ENCODE assay signal across 15 cellular contexts in genomic region chr2:40199758-40200157, GRCh38.
"Had no signal": no experiment of that assay in that cellular context is flagged by ENCODE, and none has a peak within 500 bp of the region (broad histone marks: within the 10 kb centered on the region; RNA-seq: fewer than 3 reads in every experiment).

No MANE protein-coding gene starts in this region.

- H3K27me3 Mint-ChIP-seq: activated naive CD4-positive, alpha-beta T cell treated with anti-CD3 and anti-CD28 coated beads, Interleukin-2, amount 10 ng/mL, durations not matched to agents 7 days and 5 days; brain; stimulated activated naive CD8-positive, alpha-beta T cell treated with anti-CD3 and anti-CD28 coated beads, Interleukin-15, Interleukin-2, amounts not matched to agents 100 ng/mL and 50 ng/mL, for 24 hours had no signal

- H3K27me3 ChIP-seq: neural progenitor cell, pancreas, testis had no signal

- H3K4me1 Mint-ChIP-seq: activated naive CD4-positive, alpha-beta T cell treated with anti-CD3 and anti-CD28 coated beads, Interleukin-2, amount 10 ng/mL, durations not matched to agents 7 days and 5 days; activated T-helper 17 cell treated with anti-CD3 and anti-CD28 coated beads, Interleukin-2, amount 50 U/mL, for 72 hours; neural progenitor cell had no signal

- H3K27ac Mint-ChIP-seq: activated CD8-positive, alpha-beta T cell treated with anti-CD3 and anti-CD28 coated beads, Interleukin-2, amount 10 ng/mL, durations not matched to agents 7 days and 5 days; activated naive CD4-positive, alpha-beta T cell treated with anti-CD3 and anti-CD28 coated beads, Interleukin-2, amount 10 ng/mL, durations not matched to agents 7 days and 5 days; activated T-helper 17 cell treated with anti-CD3 and anti-CD28 coated beads, Interleukin-2, amount 50 U/mL, for 72 hours; brain; neural progenitor cell; stimulated activated naive CD8-positive, alpha-beta T cell treated with anti-CD3 and anti-CD28 coated beads, Interleukin-15, Interleukin-2, amounts not matched to agents 100 ng/mL and 50 ng/mL, for 24 hours had no signal

- H3K4me3 Mint-ChIP-seq: activated CD8-positive, alpha-beta T cell treated with anti-CD3 and anti-CD28 coated beads, Interleukin-2, amount 10 ng/mL, durations not matched to agents 7 days and 5 days; activated naive CD4-positive, alpha-beta T cell treated with anti-CD3 and anti-CD28 coated beads, Interleukin-2, amount 10 ng/mL, durations not matched to agents 7 days and 5 days; activated T-helper 17 cell treated with anti-CD3 and anti-CD28 coated beads, Interleukin-2, amount 50 U/mL, for 72 hours; brain; neural progenitor cell; stimulated activated naive CD8-positive, alpha-beta T cell treated with anti-CD3 and anti-CD28 coated beads, Interleukin-15, Interleukin-2, amounts not matched to agents 100 ng/mL and 50 ng/mL, for 24 hours had no signal

- H3K36me3 Mint-ChIP-seq: activated naive CD4-positive, alpha-beta T cell treated with anti-CD3 and anti-CD28 coated beads, Interleukin-2, amount 10 ng/mL, durations not matched to agents 7 days and 5 days; brain; neural progenitor cell had no signal

- H3K9me3 Mint-ChIP-seq: activated naive CD4-positive, alpha-beta T cell treated with anti-CD3 and anti-CD28 coated beads, Interleukin-2, amount 10 ng/mL, durations not matched to agents 7 days and 5 days; activated T-helper 17 cell treated with anti-CD3 and anti-CD28 coated beads, Interleukin-2, amount 50 U/mL, for 72 hours; brain; neural progenitor cell had no signal

- H3K4me3 ChIP-seq: neural progenitor cell, pancreas, testis had no signal

- H3K4me2 ChIP-seq: neural progenitor cell had no signal

- H3K27ac ChIP-seq: neural progenitor cell, pancreas, testis had no signal

- H3K9ac ChIP-seq: neural progenitor cell had no signal

- DNase-seq: activated CD4-positive, alpha-beta T cell treated with anti-CD3 and anti-CD28 coated beads for 4 hours; activated CD8-positive, alpha-beta T cell treated with anti-CD3 and anti-CD28 coated beads, Interleukin-2, amount 10 ng/mL, durations not matched to agents 7 days and 5 days; activated naive CD4-positive, alpha-beta T cell treated with anti-CD3 and anti-CD28 coated beads, Interleukin-2, amount 10 ng/mL, durations not matched to agents 7 days and 5 days; cerebellar nuclear complex; dermis blood vessel endothelial cell; hippocampal formation; kidney glomerular epithelial cell; mesendoderm; pancreas; stimulated activated CD4-positive, alpha-beta T cell treated with anti-CD3 and anti-CD28 coated beads, Interleukin-4, amount 100 ng/mL, for 24 hours; testis had no signal

- ATAC-seq: activated CD8-positive, alpha-beta T cell treated with anti-CD3 and anti-CD28 coated beads, Interleukin-2, amount 10 ng/mL, durations not matched to agents 7 days and 5 days; activated T-helper 17 cell treated with anti-CD3 and anti-CD28 coated beads, Interleukin-2, amount 50 U/mL, for 72 hours; pancreas had no signal

- H2AFZ ChIP-seq: neural progenitor cell had no signal

- H3K4me1 ChIP-seq: testis had no signal

- H3K9me3 ChIP-seq: pancreas, testis had no signal

- H3K36me3 ChIP-seq: neural progenitor cell, pancreas had no signal
